Comparison of ENCODE assay signal across 16 cellular contexts in genomic region chr20:62782149-62782892, GRCh38. TPM values are rescaled to one million over a fixed set of nuclear protein-coding genes. Genes with fewer than 3 reads are reported as not detected.
A peak's percentile ranks its signal among the peaks of the same experiment; 100 is the strongest.
DNase-seq lines count a peak whose midpoint lies in the region; ATAC-seq, FAIRE-seq and TF ChIP-seq lines count a peak whose summit lies in the region.
"Had no signal": no experiment of that assay in that cellular context is flagged by ENCODE, and none has a peak within 500 bp of the region (broad histone marks: within the 10 kb centered on the region; RNA-seq: fewer than 3 reads in every experiment).

No MANE protein-coding gene starts in this region.

- DNase-seq in DMS 273 (lab: John Stamatoyannopoulos, UW; ENCODE audit: unreplicated experiment) (peak; percentile 54), DMS 273 treated with DMSO at 0.1 percent for 48 hours (lab: John Stamatoyannopoulos, UW) (no peak), GM23338 (ENCODE audit: low spot score) (peak; percentile 58), astrocyte (ENCODE audit: low read depth) (no peak), midbrain (lab: John Stamatoyannopoulos, UW) (no peak), SIG-M5 (lab: John Stamatoyannopoulos, UW) (no peak)
- no peak for DNase-seq in naive thymus-derived CD4-positive, alpha-beta T cell
- DNase-seq: 8988T; activated gamma-delta T cell; aorta; NCI-H2227 treated with DMSO at 0.1 percent for 48 hours; stimulated activated CD4-positive, alpha-beta T cell treated with anti-CD3 and anti-CD28 coated beads, Interleukin-4, amount 100 ng/mL, for 4 hours had no signal

- intact Hi-C loops in naive thymus-derived CD4-positive, alpha-beta T cell (cut with micrococcal nuclease) = no loop called here

- H4K20me1 ChIP-seq in GM23338 (replicated peaks; ENCODE audit: insufficient read depth) (no peaks in the 10 kb centered on the region), astrocyte (ENCODE audit: insufficient read depth, low read length) (no peaks in the 10 kb centered on the region)

- H3K4me1 Mint-ChIP-seq in GM23338 (peaks cover 4% of the 10 kb centered on the region), astrocyte (ENCODE audit: low read depth, unreplicated experiment) (peaks cover 4% of the 10 kb centered on the region)
- peaks cover 2 to 24% (median 19%) of the 10 kb centered on the region in 7 donors for H3K4me1 Mint-ChIP-seq in naive thymus-derived CD4-positive, alpha-beta T cell

- no peak overlapping the region for H3K9ac ChIP-seq in astrocyte (ENCODE audit: low read length)

- H3K27ac Mint-ChIP-seq in GM23338 = no peak overlapping the region
- no peak overlapping the region for H3K27ac Mint-ChIP-seq in astrocyte (ENCODE audit: unreplicated experiment)
- peak overlapping the region in 6 of 9 donors; percentile 54 to 85 (median 64) for H3K27ac Mint-ChIP-seq in naive thymus-derived CD4-positive, alpha-beta T cell

- CTCF ChIA-PET in naive thymus-derived CD4-positive, alpha-beta T cell (lab: Charles Lee) = interaction anchor here (0.8 to 1.3 kb wide), 3 partner anchors 61 to 131 kb away, joined by 3 read pairs; no protein-coding TSS in a partner anchor

- H3K36me3 Mint-ChIP-seq in GM23338 (ENCODE audit: low read depth) (no peaks in the 10 kb centered on the region), astrocyte (ENCODE audit: low read depth, unreplicated experiment) (no peaks in the 10 kb centered on the region)
- H3K36me3 Mint-ChIP-seq in naive thymus-derived CD4-positive, alpha-beta T cell = no peaks in the 10 kb centered on the region

- H3K4me3 ChIP-seq in GM23338 (no peak overlapping the region), astrocyte (ENCODE audit: insufficient read depth, low read depth, low read length) (no peak overlapping the region)
- H3K4me3 ChIP-seq in naive thymus-derived CD4-positive, alpha-beta T cell (ENCODE audit: low read length) = no peak overlapping the region
- H3K4me3 ChIP-seq: lung, SK-N-MC had no signal

- H3K36me3 ChIP-seq in GM23338 (ENCODE audit: insufficient read depth) (no peaks in the 10 kb centered on the region), astrocyte (ENCODE audit: insufficient read depth, low read length) (no peaks in the 10 kb centered on the region)
- H3K36me3 ChIP-seq in naive thymus-derived CD4-positive, alpha-beta T cell (ENCODE audit: control insufficient read depth in 2 of 3, insufficient read depth in 3 of 3, low read length in 3 of 3) = no peaks in the 10 kb centered on the region

- H3K4me1 ChIP-seq in GM23338 (ENCODE audit: insufficient read depth) = no peaks in the 10 kb centered on the region
- no peaks in the 10 kb centered on the region for H3K4me1 ChIP-seq in astrocyte (ENCODE audit: insufficient read depth, low read length)
- peaks cover 0 to 5% of the 10 kb centered on the region in 2 donors for H3K4me1 ChIP-seq in naive thymus-derived CD4-positive, alpha-beta T cell (ENCODE audit: control insufficient read depth in 2 of 2, insufficient read depth in 2 of 2, low read length in 2 of 2)

- H3K27ac ChIP-seq in GM23338 (ENCODE audit: low read depth) (no peak overlapping the region), astrocyte (ENCODE audit: low read depth, low read length) (no peak overlapping the region)
- H3K27ac ChIP-seq in naive thymus-derived CD4-positive, alpha-beta T cell (ENCODE audit: low read depth, low read length) = no peak overlapping the region

- FAIRE-seq in astrocyte (lab: Jason Lieb, UNC) = no peak
- FAIRE-seq: TTC549 had no signal

- H3F3A ChIP-seq in GM23338 (replicated peaks; ENCODE audit: low read depth) = 0 out of 2 replicates have a peak, but pooled peaks cover 2% of the 10 kb centered on the region

- H3K79me2 ChIP-seq in GM23338 (replicated peaks; ENCODE audit: insufficient read depth) (no peaks in the 10 kb centered on the region), astrocyte (ENCODE audit: insufficient read depth, low read length) (no peaks in the 10 kb centered on the region)

- ATAC-seq in GM23338 (peak; percentile 44), HG03159 (IDR thresholded peaks at IDR 0.05; ENCODE audit: unreplicated experiment) (no peak)
- no peak for ATAC-seq in naive thymus-derived CD4-positive, alpha-beta T cell

- POLR2A ChIA-PET in naive thymus-derived CD4-positive, alpha-beta T cell (lab: Charles Lee) = interaction anchor here (1.9 to 2.9 kb wide), 2 partner anchors 10 to 13 kb away, joined by 11 to 20 read pairs; partner anchors contain the start of gene MRGBP

- no peaks in the 10 kb centered on the region for H3K27me3 ChIP-seq in GM23338 (ENCODE audit: insufficient read depth)
- H3K27me3 ChIP-seq in astrocyte (ENCODE audit: insufficient read depth, low read length) = no peaks in the 10 kb centered on the region
- no peaks in the 10 kb centered on the region for H3K27me3 ChIP-seq in naive thymus-derived CD4-positive, alpha-beta T cell (ENCODE audit: control insufficient read depth in 2 of 2, insufficient read depth in 2 of 2, low read length in 2 of 2)

- H2AFZ ChIP-seq in GM23338 = no peak overlapping the region
- H2AFZ ChIP-seq in astrocyte (ENCODE audit: low read depth, low read length) = no peak overlapping the region

- H3K4me2 ChIP-seq in GM23338 = no peak overlapping the region
- H3K4me2 ChIP-seq in astrocyte (ENCODE audit: low read length) = no peak overlapping the region

- H3K4me3 Mint-ChIP-seq in GM23338 (no peak overlapping the region), astrocyte (ENCODE audit: unreplicated experiment) (peak overlapping the region; percentile 17)
- no peak overlapping the region for H3K4me3 Mint-ChIP-seq in naive thymus-derived CD4-positive, alpha-beta T cell

- no peaks in the 10 kb centered on the region for H3K9me2 ChIP-seq in GM23338 (ENCODE audit: insufficient read depth)

- H3K27me3 Mint-ChIP-seq in GM23338 (ENCODE audit: insufficient read depth, low read depth, poor library complexity) (peaks cover 7% of the 10 kb centered on the region), astrocyte (ENCODE audit: low read depth, unreplicated experiment) (peaks cover 22% of the 10 kb centered on the region)
- no peaks in the 10 kb centered on the region for H3K27me3 Mint-ChIP-seq in naive thymus-derived CD4-positive, alpha-beta T cell

- no peaks in the 10 kb centered on the region for H3K9me3 ChIP-seq in astrocyte (ENCODE audit: insufficient read depth, low read depth, low read length)
- H3K9me3 ChIP-seq in naive thymus-derived CD4-positive, alpha-beta T cell (ENCODE audit: control insufficient read depth in 2 of 3, low read length in 3 of 3) = no peaks in the 10 kb centered on the region

- H3K9me3 Mint-ChIP-seq in GM23338 (no peaks in the 10 kb centered on the region), astrocyte (ENCODE audit: unreplicated experiment) (no peaks in the 10 kb centered on the region)
- H3K9me3 Mint-ChIP-seq in naive thymus-derived CD4-positive, alpha-beta T cell = peaks cover 0 to 1% (median 0%) of the 10 kb centered on the region in 11 donors

- TF ChIP-seq CTCF in GM23338 (conservative IDR thresholded peaks at IDR 0.05; ENCODE audit: low read depth in 2 of 2) (peak; percentile 36 to 62), astrocyte (IDR thresholded peaks at IDR 0.05; ENCODE audit: insufficient read depth, low read depth, low read length) (no peak)

TF ChIP-seq in GM23338, 12 proteins besides CTCF, POLR2A, EP300 and RAD21 (continues in another document):
- TF ChIP-seq STAT1 (IDR thresholded peaks at IDR 0.05; ENCODE audit: unreplicated experiment) (no peak), ZNF114 (CRISPR knock-in tag; IDR thresholded peaks at IDR 0.05) (no peak)

RNA-seq across cellular contexts. Expression of gene MRGBP, which starts 14.0 kb away (rescaled TPM):
- total RNA-seq in GM23338 (2014; rRNA removed; shearing (Covaris generic)) = 24.3 and 26.0 TPM in 2 replicates
- 19.7 and 20.9 TPM in 2 replicates for polyA plus RNA-seq in GM23338 (2016; fragmentation: Nextera tagmentation; extraction: Ambion mirVana)
- total RNA-seq in astrocyte = 18.7 and 19.3 TPM in 2 replicates
- 10 to 100 TPM in 3 of 5 experiments, 1 to 10 TPM in 2; 9.4 to 15.4 (median 12.2) TPM for total RNA-seq in naive thymus-derived CD4-positive, alpha-beta T cell
- polyA plus RNA-seq in naive thymus-derived CD4-positive, alpha-beta T cell = 10 to 100 TPM in 1 of 2 donors, 1 to 10 TPM in 1; 8.1 to 12.6 TPM

RNA-seq across cellular contexts. Expression of gene OGFR, which starts 22.3 kb away (rescaled TPM):
- total RNA-seq in GM23338 (2014; rRNA removed; shearing (Covaris generic)) = 48.8 and 50.6 TPM in 2 replicates
- polyA plus RNA-seq in GM23338 (2016; fragmentation: Nextera tagmentation; extraction: Ambion mirVana) = 9.6 and 12.3 TPM in 2 replicates
- 93.4 and 96.5 TPM in 2 replicates for total RNA-seq in astrocyte
- 10 to 100 TPM; 52.3 to 82.7 (median 70.5) TPM for total RNA-seq in naive thymus-derived CD4-positive, alpha-beta T cell
- 10 to 100 TPM; 34.5 to 69.6 TPM for polyA plus RNA-seq in naive thymus-derived CD4-positive, alpha-beta T cell

RNA-seq across cellular contexts. Expression of gene COL9A3, which starts 34.5 kb away (rescaled TPM):
- 110 and 113 TPM in 2 replicates for total RNA-seq in GM23338 (2014; rRNA removed; shearing (Covaris generic))
- polyA plus RNA-seq in GM23338 (2016; fragmentation: Nextera tagmentation; extraction: Ambion mirVana) = 74.9 and 79.4 TPM in 2 replicates
- 43.0 and 54.3 TPM in 2 replicates for total RNA-seq in astrocyte
- total RNA-seq in naive thymus-derived CD4-positive, alpha-beta T cell = under 1 TPM in 2 of 5 experiments, not detected in 3; 0.32 to 0.59 TPM
- polyA plus RNA-seq in naive thymus-derived CD4-positive, alpha-beta T cell = not detected

Comparison
In these comparisons a context has a peak if more than half of its experiments do, and no peak if none do; other contexts are left out.
1. DNase-seq: peak in DMS 273 (single experiment) and GM23338 (single experiment); none in DMS 273 treated with DMSO at 0.1 percent for 48 hours (single experiment), astrocyte (single experiment), naive thymus-derived CD4-positive, alpha-beta T cell (0 of 9), midbrain (single experiment) and SIG-M5 (single experiment).
2. H3K27ac Mint-ChIP-seq: peak in naive thymus-derived CD4-positive, alpha-beta T cell (6 of 9); none in GM23338 (single experiment) and astrocyte (single experiment).
3. RNA of gene COL9A3, which starts 34.5 kb away (total RNA-seq): 110 to 113 TPM in GM23338 and 43.0 to 54.3 TPM in astrocyte; 0.32 to 0.59 TPM in naive thymus-derived CD4-positive, alpha-beta T cell; every median in the first group is over 10 times any median in the second.